Comparison of ENCODE assay signal across 7 cellular contexts in genomic region chr11:6618117-6619020, GRCh38. TPM values are rescaled to one million over a fixed set of nuclear protein-coding genes. Genes with fewer than 3 reads are reported as not detected.
DNase-seq lines count a peak whose midpoint lies in the region; ATAC-seq and TF ChIP-seq lines count a peak whose summit lies in the region.

No MANE protein-coding gene starts in this region.

- H3K4me3 ChIP-seq in esophagus muscularis mucosa: peak overlapping the region; percentile 62 to 88 (median 84)
- peak overlapping the region; percentile 93 for H3K4me3 ChIP-seq in thoracic aorta

- no peaks in the 10 kb centered on the region for H3K9me3 ChIP-seq in esophagus muscularis mucosa
- no peaks in the 10 kb centered on the region for H3K9me3 ChIP-seq in thoracic aorta

- no peak for TF ChIP-seq POLR2A in esophagus muscularis mucosa (IDR thresholded peaks at IDR 0.05; ENCODE audit: low read depth)

- peaks cover 6 to 21% (median 10%) of the 10 kb centered on the region in 3 donors for H3K36me3 Mint-ChIP-seq in naive thymus-derived CD8-positive, alpha-beta T cell

- H3K27me3 ChIP-seq in esophagus muscularis mucosa (no peaks in the 10 kb centered on the region), thoracic aorta (replicated peaks; ENCODE audit: insufficient read depth) (no peaks in the 10 kb centered on the region)

- DNase-seq in NCI-H2227 treated with DMSO at 0.1 percent for 48 hours (lab: John Stamatoyannopoulos, UW) (peak; percentile 17), activated T-cell treated with anti-CD3 and anti-CD28 coated beads for 4 hours (peak; percentile 58), esophagus muscularis mucosa (ENCODE audit: extremely low spot score) (no peak), thoracic aorta (ENCODE audit: low spot score) (no peak)
- peak in 7 of 10 donors; percentile 32 to 80 (median 39) for DNase-seq in naive thymus-derived CD8-positive, alpha-beta T cell

- ATAC-seq in GM19395 (IDR thresholded peaks at IDR 0.05; ENCODE audit: unreplicated experiment): peak; percentile 7
- peak; percentile 48 to 53 for ATAC-seq in naive thymus-derived CD8-positive, alpha-beta T cell
- ATAC-seq in thoracic aorta (ENCODE audit: insufficient number of reproducible peaks, low FRiP score, low read depth): peak; percentile 10
- no peak for ATAC-seq in HG03196 (IDR thresholded peaks at IDR 0.05; ENCODE audit: unreplicated experiment)

- H3K27ac ChIP-seq in esophagus muscularis mucosa (replicated peaks in 1 of 4) (peak overlapping the region; percentile 86 to 98 (median 92)), thoracic aorta (peak overlapping the region; percentile 75 to 80)

- TF ChIP-seq CTCF in esophagus muscularis mucosa (IDR thresholded peaks at IDR 0.05) (no peak), thoracic aorta (IDR thresholded peaks at IDR 0.05) (no peak)

- H3K4me3 Mint-ChIP-seq in naive thymus-derived CD8-positive, alpha-beta T cell: no peak overlapping the region

- WGBS in esophagus muscularis mucosa: 7% methylated on average over 15 of the region's 15 CpGs

- H3K9me3 Mint-ChIP-seq in naive thymus-derived CD8-positive, alpha-beta T cell: no peaks in the 10 kb centered on the region

- POLR2A ChIA-PET in naive thymus-derived CD8-positive, alpha-beta T cell (lab: Charles Lee): interaction anchor here (0.7 to 6.1 kb wide), 20 partner anchors 8 to 384 kb away, joined by 3 to 58 read pairs (median 6); partner anchors contain the start of genes DCHS1, FHIP1B, ILK and MRPL17

- H3K27me3 Mint-ChIP-seq in naive thymus-derived CD8-positive, alpha-beta T cell: no peaks in the 10 kb centered on the region

- H3K4me1 ChIP-seq in esophagus muscularis mucosa: peaks cover 16 to 37% (median 32%) of the 10 kb centered on the region in 4 donors
- H3K4me1 ChIP-seq in thoracic aorta (ENCODE audit: control insufficient read depth in 1 of 2, low read depth in 2 of 2): peaks cover 16 to 26% of the 10 kb centered on the region in 2 donors

- TF ChIP-seq EP300 in esophagus muscularis mucosa (IDR thresholded peaks at IDR 0.05): no peak

- H3K36me3 ChIP-seq in esophagus muscularis mucosa (peaks cover 0 to 45% (median 37%) of the 10 kb centered on the region in 4 donors), thoracic aorta (peaks cover 11% of the 10 kb centered on the region)

- intact Hi-C loops in esophagus muscularis mucosa (cut with DNase I): no loop called here

- H3K27ac Mint-ChIP-seq in naive thymus-derived CD8-positive, alpha-beta T cell: no peak overlapping the region

- peaks cover 11 to 20% (median 14%) of the 10 kb centered on the region in 4 donors for H3K4me1 Mint-ChIP-seq in naive thymus-derived CD8-positive, alpha-beta T cell

RNA-seq across cellular contexts. Expression of gene TPP1, which starts 0.9 kb away (rescaled TPM):
- total RNA-seq in esophagus muscularis mucosa: 10 to 100 TPM; 44.4 to 71.5 (median 54.9) TPM
- 100 to 1,000 TPM; 130 TPM for total RNA-seq in naive thymus-derived CD8-positive, alpha-beta T cell
- polyA plus RNA-seq in naive thymus-derived CD8-positive, alpha-beta T cell: 100 to 1,000 TPM in 1 of 3 donors, 10 to 100 TPM in 2; 84.8 to 107 (median 85.1) TPM
- 10 to 100 TPM; 66.7 to 75.6 TPM for total RNA-seq in thoracic aorta

RNA-seq across cellular contexts. Expression of gene TAF10, which starts 6.4 kb away (rescaled TPM):
- total RNA-seq in esophagus muscularis mucosa (10 to 100 TPM; 24.2 to 51.1 (median 43.4) TPM), thoracic aorta (10 to 100 TPM; 39.5 to 40.0 TPM)
- total RNA-seq in naive thymus-derived CD8-positive, alpha-beta T cell: 100 to 1,000 TPM; 107 to 116 TPM
- polyA plus RNA-seq in naive thymus-derived CD8-positive, alpha-beta T cell: 100 to 1,000 TPM; 247 to 332 (median 249) TPM

RNA-seq across cellular contexts. Expression of gene ILK, which starts 14.8 kb away (rescaled TPM):
- total RNA-seq in esophagus muscularis mucosa: 100 to 1,000 TPM; 481 to 652 (median 606) TPM
- 10 to 100 TPM; 88.5 to 93.5 TPM for total RNA-seq in naive thymus-derived CD8-positive, alpha-beta T cell
- polyA plus RNA-seq in naive thymus-derived CD8-positive, alpha-beta T cell: 10 to 100 TPM; 63.7 to 72.5 (median 68.5) TPM
- total RNA-seq in thoracic aorta: 100 to 1,000 TPM; 338 to 588 TPM

RNA-seq across cellular contexts. Expression of gene RRP8, which starts 15.0 kb away (rescaled TPM):
- 10 to 100 TPM; 12.4 to 34.0 (median 27.0) TPM for total RNA-seq in esophagus muscularis mucosa
- 10 to 100 TPM; 35.3 to 35.7 TPM for total RNA-seq in naive thymus-derived CD8-positive, alpha-beta T cell
- polyA plus RNA-seq in naive thymus-derived CD8-positive, alpha-beta T cell: 10 to 100 TPM; 17.8 to 25.9 (median 20.9) TPM
- total RNA-seq in thoracic aorta: 10 to 100 TPM; 13.9 to 35.8 TPM

RNA-seq across cellular contexts. Expression of gene DCHS1, which starts 37.2 kb away (rescaled TPM):
- total RNA-seq in esophagus muscularis mucosa (10 to 100 TPM; 27.0 to 60.9 (median 34.0) TPM), thoracic aorta (10 to 100 TPM; 62.3 to 73.5 TPM)
- total RNA-seq in naive thymus-derived CD8-positive, alpha-beta T cell: 10 to 100 TPM; 14.4 to 14.9 TPM
- 1 to 10 TPM; 2.2 to 6.1 (median 2.9) TPM for polyA plus RNA-seq in naive thymus-derived CD8-positive, alpha-beta T cell

Comparison
In these comparisons a context has a peak if more than half of its experiments do, and no peak if none do; other contexts are left out.
1. DNase-seq: peak in NCI-H2227 treated with DMSO at 0.1 percent for 48 hours (single experiment), activated T-cell treated with anti-CD3 and anti-CD28 coated beads for 4 hours (single experiment) and naive thymus-derived CD8-positive, alpha-beta T cell (7 of 10); none in esophagus muscularis mucosa (single experiment) and thoracic aorta (single experiment).